8 cellular contexts compared by ENCODE assay signal in genomic region chr7:27697861-27698430, GRCh38. TPM values are rescaled to one million over a fixed set of nuclear protein-coding genes. Genes with fewer than 3 reads are reported as not detected.
DNase-seq lines count a peak whose midpoint lies in the region; ATAC-seq and TF ChIP-seq lines count a peak whose summit lies in the region.

No MANE protein-coding gene starts in this region.

- peak; percentile 34 for DNase-seq in activated CD8-positive, alpha-beta T cell treated with anti-CD3 and anti-CD28 coated beads for 36 hours
- DNase-seq in activated CD8-positive, alpha-beta T cell treated with anti-CD3 and anti-CD28 coated beads, Interleukin-2, amount 10 ng/mL, durations not matched to agents 7 days and 5 days, result no peak
- DNase-seq in RKO (ENCODE audit: low spot score), result peak; percentile 12
- DNase-seq in hepatocyte (ENCODE audit: low spot score), result peak; percentile 63
- no peak for DNase-seq in NCI-H1092 (lab: John Stamatoyannopoulos, UW)
- no peak for DNase-seq in inferior parietal cortex (ENCODE audit: extremely low spot score)
- no peak for DNase-seq in UCSD-AML1 (lab: John Stamatoyannopoulos, UW; ENCODE audit: unreplicated experiment)

- no peaks in the 10 kb centered on the region for H3K9me3 ChIP-seq in hepatocyte (ENCODE audit: low read depth)

- peak; percentile 24 for ATAC-seq in activated CD8-positive, alpha-beta T cell treated with anti-CD3 and anti-CD28 coated beads for 36 hours
- no peak for ATAC-seq in activated CD8-positive, alpha-beta T cell treated with anti-CD3 and anti-CD28 coated beads, Interleukin-2, amount 10 ng/mL, durations not matched to agents 7 days and 5 days
- peak; percentile 59 for ATAC-seq in HG03064 (IDR thresholded peaks at IDR 0.05; ENCODE audit: low read depth, unreplicated experiment)

- H4K20me1 ChIP-seq in hepatocyte (ENCODE audit: insufficient read depth, poor library complexity, severe bottlenecking), result no peaks in the 10 kb centered on the region

- no peaks in the 10 kb centered on the region for H3K9me2 ChIP-seq in hepatocyte (replicated peaks; ENCODE audit: insufficient read depth)

- no peak for TF ChIP-seq CTCF in activated CD8-positive, alpha-beta T cell treated with anti-CD3 and anti-CD28 coated beads for 36 hours (IDR thresholded peaks at IDR 0.05)
- TF ChIP-seq CTCF in hepatocyte (IDR thresholded peaks at IDR 0.05; ENCODE audit: poor library complexity), result no peak

- H3K79me2 ChIP-seq in hepatocyte, result no peaks in the 10 kb centered on the region

- peak overlapping the region; percentile 59 for H3K27ac ChIP-seq in hepatocyte

- CTCF ChIA-PET in activated CD8-positive, alpha-beta T cell treated with anti-CD3 and anti-CD28 coated beads for 36 hours (lab: Charles Lee), result no interaction called here
- CTCF ChIA-PET in activated CD8-positive, alpha-beta T cell treated with anti-CD3 and anti-CD28 coated beads, Interleukin-2, amount 10 ng/mL, durations not matched to agents 7 days and 5 days (lab: Charles Lee), result interaction anchor here (1.1 kb wide), 1 partner anchor 20 kb away, joined by 3 read pairs; no protein-coding TSS in a partner anchor

- intact Hi-C loops in activated CD8-positive, alpha-beta T cell treated with anti-CD3 and anti-CD28 coated beads for 36 hours (cut with micrococcal nuclease), result no loop called here

- no peak overlapping the region for H3K4me2 ChIP-seq in hepatocyte

- POLR2A ChIA-PET in activated CD8-positive, alpha-beta T cell treated with anti-CD3 and anti-CD28 coated beads for 36 hours (lab: Charles Lee), result no interaction called here
- POLR2A ChIA-PET in activated CD8-positive, alpha-beta T cell treated with anti-CD3 and anti-CD28 coated beads, Interleukin-2, amount 10 ng/mL, durations not matched to agents 7 days and 5 days (lab: Charles Lee), result no interaction called here

- H3K4me3 Mint-ChIP-seq in activated CD8-positive, alpha-beta T cell treated with anti-CD3 and anti-CD28 coated beads for 36 hours, result no peak overlapping the region
- H3K4me3 Mint-ChIP-seq in activated CD8-positive, alpha-beta T cell treated with anti-CD3 and anti-CD28 coated beads, Interleukin-2, amount 10 ng/mL, durations not matched to agents 7 days and 5 days, result no peak overlapping the region

- no peaks in the 10 kb centered on the region for H3K36me3 ChIP-seq in hepatocyte (replicated peaks; ENCODE audit: insufficient read depth, low read depth)

- no peaks in the 10 kb centered on the region for H3K27me3 ChIP-seq in hepatocyte

- H3K4me3 ChIP-seq in hepatocyte, result no peak overlapping the region

- no peak overlapping the region for H3K27ac Mint-ChIP-seq in activated CD8-positive, alpha-beta T cell treated with anti-CD3 and anti-CD28 coated beads for 36 hours
- no peak overlapping the region for H3K27ac Mint-ChIP-seq in activated CD8-positive, alpha-beta T cell treated with anti-CD3 and anti-CD28 coated beads, Interleukin-2, amount 10 ng/mL, durations not matched to agents 7 days and 5 days

- H3K4me1 Mint-ChIP-seq in activated CD8-positive, alpha-beta T cell treated with anti-CD3 and anti-CD28 coated beads for 36 hours (ENCODE audit: low read depth), result peaks cover 3% of the 10 kb centered on the region
- H3K4me1 Mint-ChIP-seq in activated CD8-positive, alpha-beta T cell treated with anti-CD3 and anti-CD28 coated beads, Interleukin-2, amount 10 ng/mL, durations not matched to agents 7 days and 5 days (ENCODE audit: low read depth), result no peaks in the 10 kb centered on the region

- H3K9me3 Mint-ChIP-seq in activated CD8-positive, alpha-beta T cell treated with anti-CD3 and anti-CD28 coated beads for 36 hours, result no peaks in the 10 kb centered on the region
- H3K9me3 Mint-ChIP-seq in activated CD8-positive, alpha-beta T cell treated with anti-CD3 and anti-CD28 coated beads, Interleukin-2, amount 10 ng/mL, durations not matched to agents 7 days and 5 days (ENCODE audit: insufficient read depth), result no peaks in the 10 kb centered on the region

- peaks cover 6% of the 10 kb centered on the region for H3K27me3 Mint-ChIP-seq in activated CD8-positive, alpha-beta T cell treated with anti-CD3 and anti-CD28 coated beads for 36 hours
- H3K27me3 Mint-ChIP-seq in activated CD8-positive, alpha-beta T cell treated with anti-CD3 and anti-CD28 coated beads, Interleukin-2, amount 10 ng/mL, durations not matched to agents 7 days and 5 days (ENCODE audit: low read depth), result peaks cover 6% of the 10 kb centered on the region

- 67% methylated on average over 3 of the region's 3 CpGs for WGBS in hepatocyte (ENCODE audit: low lambda C conversion rate, missing lambda C conversion rate)

- H3K36me3 Mint-ChIP-seq in activated CD8-positive, alpha-beta T cell treated with anti-CD3 and anti-CD28 coated beads for 36 hours (ENCODE audit: low read depth), result no peaks in the 10 kb centered on the region
- H3K36me3 Mint-ChIP-seq in activated CD8-positive, alpha-beta T cell treated with anti-CD3 and anti-CD28 coated beads, Interleukin-2, amount 10 ng/mL, durations not matched to agents 7 days and 5 days (ENCODE audit: low read depth), result no peaks in the 10 kb centered on the region

- H2AFZ ChIP-seq in hepatocyte, result no peak overlapping the region

- no peaks in the 10 kb centered on the region for H3K4me1 ChIP-seq in hepatocyte (ENCODE audit: insufficient read depth)

RNA-seq across cellular contexts. Expression of gene HIBADH, which starts 35.3 kb away (rescaled TPM):
- total RNA-seq in activated CD8-positive, alpha-beta T cell treated with anti-CD3 and anti-CD28 coated beads for 36 hours, result 10 to 100 TPM; 20.7 to 20.9 TPM
- 10 to 100 TPM in 1 of 2 experiments, 1 to 10 TPM in 1; 9.4 to 10.3 TPM for total RNA-seq in activated CD8-positive, alpha-beta T cell treated with anti-CD3 and anti-CD28 coated beads, Interleukin-2, amount 10 ng/mL, durations not matched to agents 7 days and 5 days
- total RNA-seq in hepatocyte, result 64.9 and 65.5 TPM in 2 replicates
- polyA plus RNA-seq in hepatocyte, result 52.1 and 56.1 TPM in 2 replicates

RNA-seq across cellular contexts. Expression of gene TAX1BP1, which starts 42.0 kb away (rescaled TPM):
- 10 to 100 TPM; 90.5 to 94.6 TPM for total RNA-seq in activated CD8-positive, alpha-beta T cell treated with anti-CD3 and anti-CD28 coated beads for 36 hours
- total RNA-seq in activated CD8-positive, alpha-beta T cell treated with anti-CD3 and anti-CD28 coated beads, Interleukin-2, amount 10 ng/mL, durations not matched to agents 7 days and 5 days, result 10 to 100 TPM; 53.1 to 53.9 TPM
- 110 and 122 TPM in 2 replicates for total RNA-seq in hepatocyte
- 83.5 and 104 TPM in 2 replicates for polyA plus RNA-seq in hepatocyte

Comparison
In these comparisons a context has a peak if more than half of its experiments do, and no peak if none do; other contexts are left out.
1. DNase-seq: peak in activated CD8-positive, alpha-beta T cell treated with anti-CD3 and anti-CD28 coated beads for 36 hours (single experiment), RKO (single experiment) and hepatocyte (single experiment); none in activated CD8-positive, alpha-beta T cell treated with anti-CD3 and anti-CD28 coated beads, Interleukin-2, amount 10 ng/mL, durations not matched to agents 7 days and 5 days (single experiment), NCI-H1092 (single experiment), inferior parietal cortex (single experiment) and UCSD-AML1 (single experiment).